Comparison of ENCODE assay signal across 1 cellular context in genomic region chr1:32925360-32926142, GRCh38.
TF ChIP-seq lines count a peak whose summit lies in the region.

No MANE protein-coding gene starts in this region.

TF ChIP-seq in HEK293, 187 proteins besides CTCF, POLR2A, EP300 and RAD21 (continued from another document):
- TF ChIP-seq ZNF639 (tag by site-specific recombination; IDR thresholded peaks at IDR 0.05): no peak
- TF ChIP-seq GLIS1 (tag by site-specific recombination; IDR thresholded peaks at IDR 0.05): 0 out of 2 replicates have a peak, but pooled peaks have one; percentile 16
- TF ChIP-seq ZNF529 (tag by site-specific recombination; IDR thresholded peaks at IDR 0.05; ENCODE audit: insufficient replicate concordance): no peak
- TF ChIP-seq PRDM1 (tag by site-specific recombination; IDR thresholded peaks at IDR 0.05): 0 out of 2 replicates have a peak, but pooled peaks have one; percentile 35
TF ChIP-seq in HEK293: peak in this region for 7.
